19 cellular contexts compared by ENCODE assay signal in the genomic region with DNA sequence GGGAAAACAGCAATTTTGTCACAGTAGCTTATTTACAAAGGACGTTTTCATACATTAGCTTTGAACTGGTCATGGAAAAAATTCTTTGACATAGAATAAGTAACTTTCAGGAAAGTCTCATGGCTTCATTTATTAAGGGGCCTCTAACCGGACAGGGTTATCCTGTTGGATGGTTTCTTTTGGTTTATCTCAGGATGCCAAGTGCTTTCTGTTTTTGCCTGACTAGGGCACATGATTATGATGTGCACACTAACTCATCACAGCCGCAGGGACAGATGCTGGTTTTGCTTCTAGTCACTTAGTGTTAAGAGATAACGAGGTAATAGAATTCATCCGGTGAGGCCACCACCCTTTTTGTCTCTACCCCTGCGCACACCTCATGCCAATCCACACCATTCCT.
"Had no signal": no experiment of that assay in that cellular context is flagged by ENCODE, and none has a peak within 500 bp of the region (broad histone marks: within the 10 kb centered on the region; RNA-seq: fewer than 3 reads in every experiment).

No MANE protein-coding gene starts in this region.

- H3K9me3 Mint-ChIP-seq: memory B cell; mesothelial cell of epicardium; stimulated activated naive B cell treated with anti-CD40 and anti-IgM and Interleukin-4, amounts not matched to agents 10 μg/mL and 1 μg/mL and 100 μg/mL, for 72 hours; stimulated activated naive CD8-positive, alpha-beta T cell treated with anti-CD3 and anti-CD28 coated beads, Interleukin-15, amount 100 ng/mL, for 72 hours had no signal

- H3K4me3 Mint-ChIP-seq: memory B cell; mesothelial cell of epicardium; natural killer cell; stimulated activated naive B cell treated with anti-CD40 and anti-IgM and Interleukin-4, amounts not matched to agents 10 μg/mL and 1 μg/mL and 100 μg/mL, for 72 hours; stimulated activated naive CD8-positive, alpha-beta T cell treated with anti-CD3 and anti-CD28 coated beads, Interleukin-15, amount 100 ng/mL, for 72 hours had no signal

- H3K27me3 Mint-ChIP-seq: memory B cell; stimulated activated naive CD8-positive, alpha-beta T cell treated with anti-CD3 and anti-CD28 coated beads, Interleukin-15, amount 100 ng/mL, for 72 hours had no signal

- DNase-seq: dermis blood vessel endothelial cell; foreskin keratinocyte; head of caudate nucleus; kidney; left cardiac atrium; left ventricle myocardium inferior; lower lobe of right lung; natural killer cell; nucleus accumbens; ovary; sigmoid colon; stimulated activated CD4-positive, alpha-beta T cell treated with anti-CD3 and anti-CD28 coated beads, Interleukin-2, amount 100 ng/mL, for 24 hours; stimulated activated CD4-positive, alpha-beta T cell treated with anti-CD3 and anti-CD28 coated beads, Interleukin-4, amount 100 ng/mL, for 4 hours; stimulated activated naive B cell treated with anti-CD40 and anti-IgM and Interleukin-4, amounts not matched to agents 10 μg/mL and 1 μg/mL and 100 μg/mL, for 72 hours; stimulated activated naive CD8-positive, alpha-beta T cell treated with anti-CD3 and anti-CD28 coated beads, Interleukin-15, amount 100 ng/mL, for 72 hours; testis had no signal

- H3K27ac Mint-ChIP-seq: memory B cell; natural killer cell; neural progenitor cell; stimulated activated naive B cell treated with anti-CD40 and anti-IgM and Interleukin-4, amounts not matched to agents 10 μg/mL and 1 μg/mL and 100 μg/mL, for 72 hours; stimulated activated naive CD8-positive, alpha-beta T cell treated with anti-CD3 and anti-CD28 coated beads, Interleukin-15, amount 100 ng/mL, for 72 hours had no signal

- ATAC-seq: foreskin keratinocyte; left cardiac atrium; lower lobe of right lung; natural killer cell; stimulated activated naive B cell treated with anti-CD40 and anti-IgM and Interleukin-4, amounts not matched to agents 10 μg/mL and 1 μg/mL and 100 μg/mL, for 72 hours; stimulated activated naive CD8-positive, alpha-beta T cell treated with anti-CD3 and anti-CD28 coated beads, Interleukin-15, amount 100 ng/mL, for 72 hours had no signal

- H3K36me3 Mint-ChIP-seq: mesothelial cell of epicardium; natural killer cell; neural progenitor cell; stimulated activated naive B cell treated with anti-CD40 and anti-IgM and Interleukin-4, amounts not matched to agents 10 μg/mL and 1 μg/mL and 100 μg/mL, for 72 hours had no signal
